1 cellular context compared by ENCODE assay signal in genomic region chr3:72163809-72164634, GRCh38.
TF ChIP-seq lines count a peak whose summit lies in the region.

No MANE protein-coding gene starts in this region.

TF ChIP-seq in K562, 482 proteins besides CTCF, POLR2A, EP300 and RAD21 (continued from another document and continues in another):
- TF ChIP-seq CLOCK (CRISPR knock-in tag; IDR thresholded peaks at IDR 0.05; ENCODE audit: borderline replicate concordance) (peak; percentile 47; the same call in 1 of the 2 replicates), HNRNPK (IDR thresholded peaks at IDR 0.05; ENCODE audit: low read depth, low read length, poor library complexity, severe bottlenecking) (no peak), DEAF1 (CRISPR knock-in tag; IDR thresholded peaks at IDR 0.05) (no peak), ATF6 (CRISPR knock-in tag; IDR thresholded peaks at IDR 0.05) (no peak), VEZF1 (CRISPR knock-in tag; IDR thresholded peaks at IDR 0.05) (peak; percentile 90), ZHX1 (conservative IDR thresholded peaks at IDR 0.05; ENCODE audit: low read length) (no peak), ZNF354B (CRISPR knock-in tag; IDR thresholded peaks at IDR 0.05) (no peak), ARID4B (CRISPR knock-in tag; IDR thresholded peaks at IDR 0.05) (peak; percentile 53; the same call in 1 of the 2 replicates), KAT2B (IDR thresholded peaks at IDR 0.05; ENCODE audit: low read depth, low read length) (no peak), NFATC3 (IDR thresholded peaks at IDR 0.05) (no peak), KLF13 (tag; IDR thresholded peaks at IDR 0.05; ENCODE audit: borderline replicate concordance, low read depth) (0 out of 2 replicates have a peak, but pooled peaks have one; percentile 72), DACH1 (IDR thresholded peaks at IDR 0.05; ENCODE audit: partially characterized antibody) (no peak), PCBP2 (IDR thresholded peaks at IDR 0.05; ENCODE audit: low read depth, low read length, poor library complexity, severe bottlenecking) (no peak), NONO (IDR thresholded peaks at IDR 0.05; ENCODE audit: low read depth in 2 of 2, low read length in 1 of 2) (no peak), NR4A1 (CRISPR knock-in tag; IDR thresholded peaks at IDR 0.05) (no peak), NR4A1 (tag; IDR thresholded peaks at IDR 0.05) (0 out of 2 replicates have a peak, but pooled peaks have one; percentile 38), ZKSCAN1 (IDR thresholded peaks at IDR 0.05; ENCODE audit: low read depth, low read length) (no peak), ZNF449 (CRISPR knock-in tag; IDR thresholded peaks at IDR 0.05) (0 out of 2 replicates have a peak, but pooled peaks have one; percentile 14), ZC3H11A (IDR thresholded peaks at IDR 0.05; ENCODE audit: low read depth, low read length) (no peak), ZNF253 (CRISPR knock-in tag; conservative IDR thresholded peaks at IDR 0.05) (no peak), HEY1 (CRISPR knock-in tag; IDR thresholded peaks at IDR 0.05; ENCODE audit: borderline replicate concordance) (no peak), ZNF699 (CRISPR knock-in tag; IDR thresholded peaks at IDR 0.05; ENCODE audit: insufficient replicate concordance) (no peak), HSF4 (CRISPR knock-in tag; IDR thresholded peaks at IDR 0.05; ENCODE audit: borderline replicate concordance) (no peak; the same call in 1 of the 2 replicates), TEAD1 (CRISPR knock-in tag; IDR thresholded peaks at IDR 0.05) (peak; percentile 47 to 58; a peak in 2 of 4 replicates), HMBOX1 (IDR thresholded peaks at IDR 0.05) (peak; percentile 96), ZNF384 (IDR thresholded peaks at IDR 0.05; ENCODE audit: low read depth, low read length) (no peak), SOX6 (IDR thresholded peaks at IDR 0.05) (peak; percentile 91), RCOR1 (IDR thresholded peaks at IDR 0.05; ENCODE audit: borderline replicate concordance in 1 of 2, low read depth in 2 of 2, low read length in 2 of 2) (peak; percentile 60 to 94; a peak in 3 of 4 replicates), NFIX (CRISPR knock-in tag; IDR thresholded peaks at IDR 0.05; ENCODE audit: low read depth) (no peak), NFRKB (IDR thresholded peaks at IDR 0.05; ENCODE audit: low read depth) (no peak), ATF2 (CRISPR knock-in tag; IDR thresholded peaks at IDR 0.05) (no peak), KAT8 (IDR thresholded peaks at IDR 0.05; ENCODE audit: low read depth) (no peak), TFAP4 (CRISPR knock-in tag; IDR thresholded peaks at IDR 0.05; ENCODE audit: borderline replicate concordance) (peak; percentile 90), FOXK2 (conservative IDR thresholded peaks at IDR 0.05 in 1 of 2, IDR thresholded peaks at IDR 0.05 in 1 of 2; ENCODE audit: low read depth in 2 of 2) (peak; percentile 58 to 64), ZNF395 (CRISPR knock-in tag; IDR thresholded peaks at IDR 0.05) (peak; percentile 64)
